In the genomic region with DNA sequence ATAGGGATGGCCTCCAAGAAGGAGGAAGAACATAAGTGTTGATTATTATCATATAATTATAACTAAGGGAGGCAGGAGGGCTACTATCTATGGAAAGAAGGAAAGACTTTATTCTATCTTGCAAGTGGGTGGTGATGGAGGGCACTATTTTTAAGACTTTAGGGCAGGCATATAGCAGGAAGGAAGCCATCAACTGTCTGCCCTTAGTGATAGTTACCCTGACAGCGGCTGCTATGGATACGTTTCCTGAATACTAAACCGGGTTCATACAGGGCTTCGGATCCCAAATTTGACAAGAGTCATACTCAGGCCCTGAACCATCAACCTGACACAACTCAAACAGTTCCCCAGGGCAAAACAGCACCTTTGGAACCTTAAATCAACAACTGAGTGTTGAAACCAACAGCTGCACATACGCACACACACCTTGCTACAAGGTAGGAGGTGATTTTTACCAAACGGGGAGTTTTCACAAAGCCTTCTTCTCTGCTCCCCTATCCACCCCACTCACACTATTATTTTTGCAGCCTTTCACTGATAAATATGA, we compare ENCODE assay signal across 1 cellular context.
A peak's percentile ranks its signal among the peaks of the same experiment; 100 is the strongest.
TF ChIP-seq lines count a peak whose summit lies in the region.

No MANE protein-coding gene starts in this region.

TF ChIP-seq in liver, 16 proteins besides CTCF, POLR2A, EP300 and RAD21 (continued from another document):
- TF ChIP-seq YY1 (IDR thresholded peaks at IDR 0.05) (peak; percentile 17), RXRA (IDR thresholded peaks at IDR 0.05) (peak; percentile 54 to 81), HNF4G (IDR thresholded peaks at IDR 0.05) (peak; percentile 27), HNF4A (conservative IDR thresholded peaks at IDR 0.05) (peak; percentile 77 to 87), REST (IDR thresholded peaks at IDR 0.05) (peak; percentile 48), NR2F2 (IDR thresholded peaks at IDR 0.05) (no peak), MAX (IDR thresholded peaks at IDR 0.05) (no peak), FOXA1 (IDR thresholded peaks at IDR 0.05) (peak; percentile 81)
